In the genomic region with DNA sequence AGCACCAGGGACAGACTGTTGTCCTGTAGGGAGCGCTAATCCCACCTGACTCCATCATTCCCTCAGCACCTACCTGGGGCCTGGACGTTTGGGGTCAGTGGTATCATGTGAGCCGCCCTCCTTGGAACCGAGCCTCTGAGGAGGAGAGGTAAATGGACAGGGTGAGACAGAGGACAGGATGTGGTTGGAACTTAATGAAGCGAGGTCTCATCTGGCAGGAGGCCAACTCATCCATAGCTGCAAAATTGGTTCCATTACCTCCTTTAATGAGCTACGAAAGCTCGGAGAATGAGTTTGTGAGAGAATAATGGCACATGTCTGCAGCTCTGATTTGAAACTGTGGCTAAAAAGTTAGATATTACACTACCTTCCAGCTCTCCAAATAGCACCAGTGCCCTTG, we compare ENCODE assay signal across 14 cellular contexts. TPM values are rescaled to one million over a fixed set of nuclear protein-coding genes. Genes with fewer than 3 reads are reported as not detected.
DNase-seq lines count a peak whose midpoint lies in the region; ATAC-seq and TF ChIP-seq lines count a peak whose summit lies in the region.
"Had no signal": no experiment of that assay in that cellular context is flagged by ENCODE, and none has a peak within 500 bp of the region (broad histone marks: within the 10 kb centered on the region; RNA-seq: fewer than 3 reads in every experiment).

No MANE protein-coding gene starts in this region.

- H3K4me2 ChIP-seq in DND-41 (ENCODE audit: insufficient read depth, low read length) (no peak overlapping the region), PC-3 (ENCODE audit: low read length) (peak overlapping the region; percentile 23)
- H3K4me2 ChIP-seq: KMS-11 had no signal

- no peak overlapping the region for H3K27ac ChIP-seq in CD4-positive, CD25-positive, alpha-beta regulatory T cell (ENCODE audit: insufficient read depth, low read length, poor library complexity, severe bottlenecking)
- H3K27ac ChIP-seq in DND-41 (ENCODE audit: low read length) (peak overlapping the region; percentile 44), PC-3 (ENCODE audit: low read length) (peak overlapping the region; percentile 6; the same call in 1 of the 2 replicates), upper lobe of left lung (no peak overlapping the region)
- H3K27ac ChIP-seq: cardiac muscle cell, KMS-11, parathyroid adenoma, tibial nerve had no signal

- H3K36me3 ChIP-seq in CD4-positive, CD25-positive, alpha-beta regulatory T cell (ENCODE audit: control insufficient read depth, insufficient read depth, low read length): peaks cover 2% of the 10 kb centered on the region
- H3K36me3 ChIP-seq in DND-41 (ENCODE audit: insufficient read depth, low read length) (peaks cover 89% of the 10 kb centered on the region), PC-3 (ENCODE audit: low read depth, low read length) (peaks cover 4% of the 10 kb centered on the region), upper lobe of left lung (no peaks in the 10 kb centered on the region)
- H3K36me3 ChIP-seq: cardiac muscle cell, tibial nerve had no signal

- H3K9me3 Mint-ChIP-seq in CD4-positive, CD25-positive, alpha-beta regulatory T cell: no peaks in the 10 kb centered on the region
- H3K9me3 Mint-ChIP-seq in immature natural killer cell: no peaks in the 10 kb centered on the region
- H3K9me3 Mint-ChIP-seq in endothelial cell (ENCODE audit: unreplicated experiment): no peaks in the 10 kb centered on the region
- no peaks in the 10 kb centered on the region for H3K9me3 Mint-ChIP-seq in activated naive CD4-positive, alpha-beta T cell treated with anti-CD3 and anti-CD28 coated beads, Interleukin-2, amount 50 U/mL, for 72 hours

- BruUV-seq in PC-3 (replicated peaks; lab: Mats Ljungman, UMichigan): no TSS peak

- CTCF ChIA-PET in PC-3 (lab: Charles Lee): no interaction called here

- H2AFZ ChIP-seq in DND-41 (ENCODE audit: low read depth, low read length): no peak overlapping the region
- H2AFZ ChIP-seq in PC-3 (ENCODE audit: low read length): no peak overlapping the region
- H2AFZ ChIP-seq: parathyroid adenoma had no signal

- intact Hi-C loops in PC-3 (cut with micrococcal nuclease): no loop called here

- peaks cover 100% of the 10 kb centered on the region for H3K79me2 ChIP-seq in DND-41 (ENCODE audit: insufficient read depth, low read length)
- peaks cover 95% of the 10 kb centered on the region for H3K79me2 ChIP-seq in PC-3 (ENCODE audit: low read length)

- 72 to 78% methylated on average over 7 of the region's 7 CpGs for WGBS in upper lobe of left lung, 2 donors

- no peaks in the 10 kb centered on the region for H3K9me3 ChIP-seq in CD4-positive, CD25-positive, alpha-beta regulatory T cell (ENCODE audit: control insufficient read depth in 2 of 2, low read length in 2 of 2)
- no peaks in the 10 kb centered on the region for H3K9me3 ChIP-seq in DND-41 (ENCODE audit: insufficient read depth, low read length, severe bottlenecking)
- H3K9me3 ChIP-seq in PC-3 (ENCODE audit: low read length): no peaks in the 10 kb centered on the region
- H3K9me3 ChIP-seq in upper lobe of left lung: no peaks in the 10 kb centered on the region
- H3K9me3 ChIP-seq: tibial nerve had no signal

- POLR2A ChIA-PET in PC-3 (lab: Charles Lee; ENCODE audit: unreplicated experiment): no interaction called here

- no peaks in the 10 kb centered on the region for H3K27me3 ChIP-seq in CD4-positive, CD25-positive, alpha-beta regulatory T cell (ENCODE audit: control insufficient read depth, insufficient read depth, low read length)
- no peaks in the 10 kb centered on the region for H3K27me3 ChIP-seq in DND-41 (ENCODE audit: insufficient read depth, low read length, poor library complexity)
- no peaks in the 10 kb centered on the region for H3K27me3 ChIP-seq in PC-3 (ENCODE audit: low read length)
- H3K27me3 ChIP-seq in upper lobe of left lung: no peaks in the 10 kb centered on the region
- H3K27me3 ChIP-seq: cardiac muscle cell, tibial nerve had no signal

- no peak overlapping the region for H3K4me3 Mint-ChIP-seq in CD4-positive, CD25-positive, alpha-beta regulatory T cell
- H3K4me3 Mint-ChIP-seq in immature natural killer cell (peak overlapping the region in 4 of 5 donors; percentile 39 to 59 (median 54)), endothelial cell (ENCODE audit: unreplicated experiment) (no peak overlapping the region)

- no peak for TF ChIP-seq POLR2A in upper lobe of left lung (IDR thresholded peaks at IDR 0.05)

- peaks cover 79% of the 10 kb centered on the region for H3K4me1 ChIP-seq in CD4-positive, CD25-positive, alpha-beta regulatory T cell (ENCODE audit: control insufficient read depth, insufficient read depth, low read length, poor library complexity, severe bottlenecking)
- H3K4me1 ChIP-seq in DND-41 (ENCODE audit: insufficient read depth, low read length): peaks cover 78% of the 10 kb centered on the region
- peaks cover 77% of the 10 kb centered on the region for H3K4me1 ChIP-seq in PC-3 (ENCODE audit: insufficient read depth, low read length)
- H3K4me1 ChIP-seq in upper lobe of left lung: peaks cover 22 to 54% (median 34%) of the 10 kb centered on the region in 4 donors

- H3K9me2 ChIP-seq in PC-3 (replicated peaks; ENCODE audit: low read length): no peaks in the 10 kb centered on the region

- peaks cover 88% of the 10 kb centered on the region for H4K20me1 ChIP-seq in DND-41 (ENCODE audit: insufficient read depth, low read length)
- no peaks in the 10 kb centered on the region for H4K20me1 ChIP-seq in PC-3 (ENCODE audit: low read length)

- TF ChIP-seq CTCF in DND-41 (IDR thresholded peaks at IDR 0.05; ENCODE audit: borderline replicate concordance, extremely low read depth, low read length, poor library complexity, severe bottlenecking) (no peak), PC-3 (conservative IDR thresholded peaks at IDR 0.05; ENCODE audit: low read depth, low read length) (peak; percentile 22; the same call in 1 of the 2 replicates), upper lobe of left lung (IDR thresholded peaks at IDR 0.05) (no peak), endothelial cell (IDR thresholded peaks at IDR 0.05; ENCODE audit: unreplicated experiment) (no peak)

- peak overlapping the region; percentile 66 to 92 (median 81) for H3K27ac Mint-ChIP-seq in CD4-positive, CD25-positive, alpha-beta regulatory T cell
- peak overlapping the region; percentile 60 to 95 (median 86) for H3K27ac Mint-ChIP-seq in immature natural killer cell
- H3K27ac Mint-ChIP-seq in endothelial cell (ENCODE audit: unreplicated experiment): no peak overlapping the region
- H3K27ac Mint-ChIP-seq in activated naive CD4-positive, alpha-beta T cell treated with anti-CD3 and anti-CD28 coated beads, Interleukin-2, amount 50 U/mL, for 72 hours: peak overlapping the region in 1 of 2 donors; percentile 86

- no peak overlapping the region for H3K9ac ChIP-seq in DND-41 (ENCODE audit: low read depth, low read length)
- H3K9ac ChIP-seq in PC-3 (ENCODE audit: low read length): no peak overlapping the region
- H3K9ac ChIP-seq: KMS-11, parathyroid adenoma had no signal

- H3K4me1 Mint-ChIP-seq in CD4-positive, CD25-positive, alpha-beta regulatory T cell: peaks cover 26 to 92% (median 69%) of the 10 kb centered on the region in 4 donors
- H3K4me1 Mint-ChIP-seq in immature natural killer cell (peaks cover 86 to 95% of the 10 kb centered on the region in 2 donors), endothelial cell (ENCODE audit: unreplicated experiment) (no peaks in the 10 kb centered on the region)

- H3K36me3 Mint-ChIP-seq in CD4-positive, CD25-positive, alpha-beta regulatory T cell: peaks cover 17% of the 10 kb centered on the region
- no peaks in the 10 kb centered on the region for H3K36me3 Mint-ChIP-seq in immature natural killer cell
- no peaks in the 10 kb centered on the region for H3K36me3 Mint-ChIP-seq in endothelial cell (ENCODE audit: low read depth, unreplicated experiment)
- peaks cover 6 to 25% of the 10 kb centered on the region in 2 donors for H3K36me3 Mint-ChIP-seq in activated naive CD4-positive, alpha-beta T cell treated with anti-CD3 and anti-CD28 coated beads, Interleukin-2, amount 50 U/mL, for 72 hours

- DNase-seq in CD4-positive, CD25-positive, alpha-beta regulatory T cell: no peak
- DNase-seq in DND-41 (no peak), PC-3 (peak; percentile 55), immature natural killer cell (no peak), upper lobe of left lung (no peak), endothelial cell (ENCODE audit: low spot score) (no peak)
- no peak for DNase-seq in activated naive CD4-positive, alpha-beta T cell treated with anti-CD3 and anti-CD28 coated beads, Interleukin-2, amount 50 U/mL, for 72 hours (ENCODE audit: low spot score in 2 of 2)
- DNase-seq: activated T-cell treated with anti-CD3 and anti-CD28 coated beads, Interleukin-2, amount 50 U/mL, for 1 hour; kidney had no signal

- H3K4me3 ChIP-seq in CD4-positive, CD25-positive, alpha-beta regulatory T cell (ENCODE audit: low read depth, low read length): no peak overlapping the region
- no peak overlapping the region for H3K4me3 ChIP-seq in DND-41 (ENCODE audit: low read depth in 1 of 2, low read length in 2 of 2)
- H3K4me3 ChIP-seq in PC-3 (ENCODE audit: low read length): no peak overlapping the region
- no peak overlapping the region for H3K4me3 ChIP-seq in upper lobe of left lung
- H3K4me3 ChIP-seq: cardiac muscle cell, tibial nerve had no signal

- H3K27me3 Mint-ChIP-seq in CD4-positive, CD25-positive, alpha-beta regulatory T cell: no peaks in the 10 kb centered on the region
- peaks cover 0 to 6% (median 2%) of the 10 kb centered on the region in 3 donors for H3K27me3 Mint-ChIP-seq in immature natural killer cell (ENCODE audit: low read depth in 3 of 3)
- peaks cover 1% of the 10 kb centered on the region for H3K27me3 Mint-ChIP-seq in endothelial cell (ENCODE audit: unreplicated experiment)

- no peak for ATAC-seq in CD4-positive, CD25-positive, alpha-beta regulatory T cell (ENCODE audit: low read depth in 2 of 2)
- ATAC-seq in DND-41 (ENCODE audit: insufficient read depth, low read depth) (no peak), PC-3 (no peak), upper lobe of left lung (ENCODE audit: low FRiP score in 2 of 2) (no peak), HG02571 (IDR thresholded peaks at IDR 0.05; ENCODE audit: unreplicated experiment) (no peak)
- ATAC-seq in activated naive CD4-positive, alpha-beta T cell treated with anti-CD3 and anti-CD28 coated beads, Interleukin-2, amount 50 U/mL, for 72 hours: no peak

- no peak for TF ChIP-seq EP300 in upper lobe of left lung (IDR thresholded peaks at IDR 0.05)

- H3F3A ChIP-seq in PC-3 (ENCODE audit: low read length, unreplicated experiment): no peaks in the 10 kb centered on the region

RNA-seq across cellular contexts. Expression of gene MAPKAPK3, which starts 14.0 kb away (rescaled TPM):
- total RNA-seq in CD4-positive, CD25-positive, alpha-beta regulatory T cell: 42.9 TPM
- polyA plus RNA-seq in CD4-positive, CD25-positive, alpha-beta regulatory T cell: 10 to 100 TPM; 47.0 to 52.9 (median 49.5) TPM
- 142 and 174 TPM in 2 replicates for total RNA-seq in PC-3 (2014; rRNA removed)
- polyA plus RNA-seq in immature natural killer cell: 10 to 100 TPM; 57.2 to 92.0 (median 91.2) TPM
- total RNA-seq in upper lobe of left lung: 100 to 1,000 TPM in 1 of 6 donors, 10 to 100 TPM in 5; 30.2 to 102 (median 70.1) TPM
- total RNA-seq in endothelial cell (ENCODE audit: unreplicated experiment): 6.4 TPM
- total RNA-seq in activated naive CD4-positive, alpha-beta T cell treated with anti-CD3 and anti-CD28 coated beads, Interleukin-2, amount 50 U/mL, for 72 hours: 100 to 1,000 TPM in 1 of 2 donors, 10 to 100 TPM in 1; 94.3 to 153 TPM

RNA-seq across cellular contexts. Expression of gene CISH, which starts 19.3 kb away (rescaled TPM):
- 23.4 TPM for total RNA-seq in CD4-positive, CD25-positive, alpha-beta regulatory T cell
- polyA plus RNA-seq in CD4-positive, CD25-positive, alpha-beta regulatory T cell: 10 to 100 TPM; 40.5 to 66.7 (median 58.5) TPM
- 1.6 and 2.3 TPM in 2 replicates for total RNA-seq in PC-3 (2014; rRNA removed)
- polyA plus RNA-seq in immature natural killer cell: 10 to 100 TPM in 1 of 3 donors, 1 to 10 TPM in 2; 4.5 to 23.2 (median 7.3) TPM
- 10 to 100 TPM; 35.8 to 66.9 (median 43.1) TPM for total RNA-seq in upper lobe of left lung
- 2.6 TPM for total RNA-seq in endothelial cell (ENCODE audit: unreplicated experiment)
- 100 to 1,000 TPM; 222 to 258 TPM for total RNA-seq in activated naive CD4-positive, alpha-beta T cell treated with anti-CD3 and anti-CD28 coated beads, Interleukin-2, amount 50 U/mL, for 72 hours

RNA-seq across cellular contexts. Expression of gene DOCK3, which starts 43.8 kb away (rescaled TPM):
- total RNA-seq in CD4-positive, CD25-positive, alpha-beta regulatory T cell: 0.35 TPM
- under 1 TPM; 0.03 to 0.09 (median 0.07) TPM for polyA plus RNA-seq in CD4-positive, CD25-positive, alpha-beta regulatory T cell
- under 0.01 and 0.15 TPM in 2 replicates for total RNA-seq in PC-3 (2014; rRNA removed)
- polyA plus RNA-seq in immature natural killer cell: under 1 TPM in 2 of 3 donors, not detected in 1; 0.06 to 0.08 TPM
- 1 to 10 TPM in 2 of 6 donors, under 1 TPM in 4; 0.15 to 3.1 (median 0.88) TPM for total RNA-seq in upper lobe of left lung
- total RNA-seq in endothelial cell (ENCODE audit: unreplicated experiment): 1.3 TPM
- total RNA-seq in activated naive CD4-positive, alpha-beta T cell treated with anti-CD3 and anti-CD28 coated beads, Interleukin-2, amount 50 U/mL, for 72 hours: 1 to 10 TPM; 4.1 to 4.8 TPM

Comparison
In these comparisons a context has a peak if more than half of its experiments do, and no peak if none do; other contexts are left out.
1. H3K27ac ChIP-seq: peak in DND-41 (single experiment) and PC-3 (single experiment); none in CD4-positive, CD25-positive, alpha-beta regulatory T cell (single experiment) and upper lobe of left lung (0 of 4).
2. H3K4me3 Mint-ChIP-seq: peak in immature natural killer cell (4 of 5); none in CD4-positive, CD25-positive, alpha-beta regulatory T cell (0 of 4) and endothelial cell (single experiment).